Comparison of ENCODE assay signal across 15 cellular contexts in genomic region chr9:8074645-8075044, GRCh38.
"Had no signal": no experiment of that assay in that cellular context is flagged by ENCODE, and none has a peak within 500 bp of the region (broad histone marks: within the 10 kb centered on the region; RNA-seq: fewer than 3 reads in every experiment).

No MANE protein-coding gene starts in this region.

- ATAC-seq: naive thymus-derived CD8-positive, alpha-beta T cell; sciatic nerve; stimulated activated naive B cell treated with anti-CD40 and anti-IgM and Interleukin-4, amounts not matched to agents 10 μg/mL and 1 μg/mL and 100 μg/mL, for 72 hours had no signal

- DNase-seq: activated CD4-positive, alpha-beta T cell treated with anti-CD3 and anti-CD28 coated beads for 1 hour; activated CD4-positive, alpha-beta T cell treated with anti-CD3 and anti-CD28 coated beads, Interleukin-2, amount 50 U/mL, for 1 hour; activated naive CD4-positive, alpha-beta T cell; activated T-cell treated with anti-CD3 and anti-CD28 coated beads, Interleukin-2, amount 50 U/mL, for 1 hour; glutamatergic neuron; kidney glomerular epithelial cell; left ventricle myocardium inferior; naive thymus-derived CD8-positive, alpha-beta T cell; posterior cingulate gyrus; small intestine; stimulated activated CD4-positive, alpha-beta T cell treated with anti-CD3 and anti-CD28 coated beads, Interleukin-15, amount 100 ng/mL, for 24 hours; stimulated activated CD8-positive, alpha-beta memory T cell treated with anti-CD3 and anti-CD28 coated beads, Interleukin-4, amount 100 ng/mL, for 48 hours; stimulated activated naive B cell treated with anti-CD40 and anti-IgM and Interleukin-4, amounts not matched to agents 10 μg/mL and 1 μg/mL and 100 μg/mL, for 72 hours; transverse colon had no signal
